1 cellular context compared by ENCODE assay signal in the genomic region with DNA sequence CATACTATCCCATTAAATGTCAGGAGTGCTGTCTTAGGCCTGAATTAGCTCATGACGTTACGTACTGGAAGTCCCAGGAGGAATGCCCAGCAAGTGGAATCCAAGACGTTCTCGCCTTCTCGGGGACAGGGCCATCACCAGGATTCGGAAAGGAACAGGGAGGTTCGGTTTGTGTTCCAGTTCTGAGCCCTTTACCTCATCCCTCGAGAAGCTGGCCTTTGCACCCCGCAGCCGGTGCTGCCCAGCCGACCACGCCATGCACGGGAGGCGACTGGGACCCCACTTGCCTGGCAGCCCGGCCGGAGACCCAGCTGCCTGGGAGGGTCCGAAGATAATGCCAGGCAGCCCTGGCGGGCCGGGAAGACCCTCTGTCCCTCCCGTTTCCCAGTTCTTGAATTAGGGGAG.
TF ChIP-seq lines count a peak whose summit lies in the region.

No MANE protein-coding gene starts in this region.

TF ChIP-seq in SK-N-SH, 30 proteins besides CTCF, POLR2A, EP300 and RAD21 (continued from another document):
- TF ChIP-seq, protein P1, sequence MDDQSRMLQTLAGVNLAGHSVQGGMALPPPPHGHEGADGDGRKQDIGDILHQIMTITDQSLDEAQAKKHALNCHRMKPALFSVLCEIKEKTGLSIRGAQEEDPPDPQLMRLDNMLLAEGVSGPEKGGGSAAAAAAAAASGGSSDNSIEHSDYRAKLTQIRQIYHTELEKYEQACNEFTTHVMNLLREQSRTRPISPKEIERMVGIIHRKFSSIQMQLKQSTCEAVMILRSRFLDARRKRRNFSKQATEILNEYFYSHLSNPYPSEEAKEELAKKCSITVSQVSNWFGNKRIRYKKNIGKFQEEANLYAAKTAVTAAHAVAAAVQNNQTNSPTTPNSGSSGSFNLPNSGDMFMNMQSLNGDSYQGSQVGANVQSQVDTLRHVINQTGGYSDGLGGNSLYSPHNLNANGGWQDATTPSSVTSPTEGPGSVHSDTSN (IDR thresholded peaks at IDR 0.05) = no peak
- no peak for TF ChIP-seq RFX5 (IDR thresholded peaks at IDR 0.05; ENCODE audit: low read length)
- TF ChIP-seq REST (IDR thresholded peaks at IDR 0.05; ENCODE audit: low read depth, low read length) = no peak
- no peak for TF ChIP-seq CHD2 (IDR thresholded peaks at IDR 0.05; ENCODE audit: low read length, partially characterized antibody)
- no peak for TF ChIP-seq POLR2AphosphoS5 (IDR thresholded peaks at IDR 0.05; ENCODE audit: low read depth, low read length)
- TF ChIP-seq TCF12 (IDR thresholded peaks at IDR 0.05) = no peak
- TF ChIP-seq SMC3 (IDR thresholded peaks at IDR 0.05; ENCODE audit: low read depth, low read length) = no peak
- TF ChIP-seq, protein P2, sequence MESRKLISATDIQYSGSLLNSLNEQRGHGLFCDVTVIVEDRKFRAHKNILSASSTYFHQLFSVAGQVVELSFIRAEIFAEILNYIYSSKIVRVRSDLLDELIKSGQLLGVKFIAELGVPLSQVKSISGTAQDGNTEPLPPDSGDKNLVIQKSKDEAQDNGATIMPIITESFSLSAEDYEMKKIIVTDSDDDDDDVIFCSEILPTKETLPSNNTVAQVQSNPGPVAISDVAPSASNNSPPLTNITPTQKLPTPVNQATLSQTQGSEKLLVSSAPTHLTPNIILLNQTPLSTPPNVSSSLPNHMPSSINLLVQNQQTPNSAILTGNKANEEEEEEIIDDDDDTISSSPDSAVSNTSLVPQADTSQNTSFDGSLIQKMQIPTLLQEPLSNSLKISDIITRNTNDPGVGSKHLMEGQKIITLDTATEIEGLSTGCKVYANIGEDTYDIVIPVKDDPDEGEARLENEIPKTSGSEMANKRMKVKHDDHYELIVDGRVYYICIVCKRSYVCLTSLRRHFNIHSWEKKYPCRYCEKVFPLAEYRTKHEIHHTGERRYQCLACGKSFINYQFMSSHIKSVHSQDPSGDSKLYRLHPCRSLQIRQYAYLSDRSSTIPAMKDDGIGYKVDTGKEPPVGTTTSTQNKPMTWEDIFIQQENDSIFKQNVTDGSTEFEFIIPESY (IDR thresholded peaks at IDR 0.05; ENCODE audit: borderline replicate concordance, low read depth) = no peak
TF ChIP-seq in SK-N-SH: peak in this region for 0.
